Comparison of ENCODE assay signal across 29 cellular contexts in the genomic region with DNA sequence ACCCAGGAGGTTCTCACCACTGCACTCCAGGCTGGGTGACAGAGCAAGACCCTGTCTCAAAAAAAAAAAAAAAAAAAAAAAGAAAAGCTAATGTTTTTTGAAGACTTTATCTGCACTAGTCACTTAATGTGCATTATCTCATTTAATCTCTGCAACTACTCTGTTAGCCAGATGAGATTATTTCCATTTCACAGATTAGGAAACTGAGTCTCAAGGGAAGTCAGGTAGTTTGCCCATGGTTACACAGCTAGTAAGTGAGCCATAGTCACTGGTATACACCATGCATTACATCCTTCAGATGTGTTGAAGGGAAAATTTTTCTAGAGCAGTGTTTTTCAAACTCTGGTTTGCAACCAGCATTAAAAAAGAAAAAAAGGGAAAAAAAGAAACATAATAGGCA.
"Had no signal": no experiment of that assay in that cellular context is flagged by ENCODE, and none has a peak within 500 bp of the region (broad histone marks: within the 10 kb centered on the region; RNA-seq: fewer than 3 reads in every experiment).

No MANE protein-coding gene starts in this region.

- H3K27me3 ChIP-seq: ascending aorta, cardiac muscle cell had no signal

- FAIRE-seq: bronchial epithelial cell had no signal

- H3K4me1 ChIP-seq: ascending aorta had no signal

- H3K36me3 ChIP-seq: ascending aorta, cardiac muscle cell had no signal

- H3K4me3 ChIP-seq: ascending aorta, cardiac muscle cell had no signal

- H3K27ac ChIP-seq: ascending aorta, cardiac muscle cell, WERI-Rb-1 had no signal

- H3K9me3 ChIP-seq: ascending aorta had no signal

- DNase-seq: activated CD4-positive, alpha-beta memory T cell treated with anti-CD3 and anti-CD28 coated beads, Interleukin-2, amount 10 ng/mL, durations not matched to agents 7 days and 5 days; activated CD4-positive, alpha-beta T cell treated with anti-CD3 and anti-CD28 coated beads for 1 hour; activated CD4-positive, alpha-beta T cell treated with anti-CD3 and anti-CD28 coated beads for 36 hours; activated CD4-positive, alpha-beta T cell treated with anti-CD3 and anti-CD28 coated beads for 48 hours; activated CD4-positive, alpha-beta T cell treated with anti-CD3 and anti-CD28 coated beads, Interleukin-2, amount 10 ng/mL, durations not matched to agents 7 days and 5 days; activated CD4-positive, alpha-beta T cell treated with anti-CD3 and anti-CD28 coated beads, Interleukin-2, amount 50 U/mL, for 48 hours; activated CD4-positive, CD25-positive, alpha-beta regulatory T cell; activated CD8-positive, alpha-beta memory T cell treated with anti-CD3 and anti-CD28 coated beads for 24 hours; activated CD8-positive, alpha-beta memory T cell treated with anti-CD3 and anti-CD28 coated beads, Interleukin-2, amount 10 ng/mL, durations not matched to agents 7 days and 5 days; activated CD8-positive, alpha-beta memory T cell treated with anti-CD3 and anti-CD28 coated beads, Interleukin-2, amount 50 U/mL, for 48 hours; activated CD8-positive, alpha-beta T cell treated with anti-CD3 and anti-CD28 coated beads, Interleukin-2, amount 10 ng/mL, durations not matched to agents 7 days and 5 days; activated effector memory CD4-positive, alpha-beta T cell treated with Interleukin-2 at 50 U/mL for 16 hours; activated gamma-delta T cell; activated naive CD4-positive, alpha-beta T cell treated with anti-CD3 and anti-CD28 coated beads, Interleukin-2, amount 10 ng/mL, durations not matched to agents 7 days and 5 days; activated naive CD4-positive, alpha-beta T cell treated with Interleukin-2 at 50 U/mL for 16 hours; activated naive CD8-positive, alpha-beta T cell treated with anti-CD3 and anti-CD28 coated beads, Interleukin-2, amount 10 ng/mL, durations not matched to agents 7 days and 5 days; activated naive CD8-positive, alpha-beta T cell treated with anti-CD3 and anti-CD28 coated beads, Interleukin-2, amount 50 U/mL, for 24 hours; activated T-cell treated with anti-CD3 and anti-CD28 coated beads, Interleukin-2, amount 50 U/mL, for 24 hours; activated T-cell treated with anti-CD3 and anti-CD28 coated beads, Interleukin-2, amount 50 U/mL, for 48 hours; amygdala; anterior cingulate cortex; caudate nucleus; cerebellar nuclear complex; T-helper 2 cell; T-helper 9 cell; WERI-Rb-1 had no signal
